ENCODE assay signal across 15 cellular contexts in genomic region chr22:35972559-35972958, GRCh38. TPM values are rescaled to one million over a fixed set of nuclear protein-coding genes. Genes with fewer than 3 reads are reported as not detected.
DNase-seq lines count a peak whose midpoint lies in the region; ATAC-seq, FAIRE-seq and TF ChIP-seq lines count a peak whose summit lies in the region.
"Had no signal": no experiment of that assay in that cellular context is flagged by ENCODE, and none has a peak within 500 bp of the region (broad histone marks: within the 10 kb centered on the region; RNA-seq: fewer than 3 reads in every experiment).

No MANE protein-coding gene starts in this region.

- H3K27me3 ChIP-seq in HUES64 (ENCODE audit: insufficient read depth, low read length) (no peaks in the 10 kb centered on the region), astrocyte (ENCODE audit: insufficient read depth, low read length) (no peaks in the 10 kb centered on the region), tibial artery (no peaks in the 10 kb centered on the region)
- H3K27me3 ChIP-seq: colonic mucosa had no signal

- no peak overlapping the region for H2AFZ ChIP-seq in astrocyte (ENCODE audit: low read depth, low read length)
- H2AFZ ChIP-seq: parathyroid adenoma had no signal

- H3K4me1 ChIP-seq in HUES64 (ENCODE audit: insufficient read depth, low read length): peaks cover 46% of the 10 kb centered on the region
- peaks cover 36% of the 10 kb centered on the region for H3K4me1 ChIP-seq in astrocyte (ENCODE audit: insufficient read depth, low read length)
- H3K4me1 ChIP-seq in tibial artery: peaks cover 0 to 83% (median 45%) of the 10 kb centered on the region in 4 donors
- H3K4me1 ChIP-seq: colonic mucosa had no signal

- H3K9ac ChIP-seq in HUES64 (ENCODE audit: low read depth, low read length) (no peak overlapping the region), astrocyte (ENCODE audit: low read length) (peak overlapping the region; percentile 36)
- H3K9ac ChIP-seq: parathyroid adenoma had no signal

- no CpG with 5 or more reads among the region's 1 CpG for WGBS in HUES64

- H3K4me3 ChIP-seq in HUES64 (ENCODE audit: low read length): no peak overlapping the region
- no peak overlapping the region for H3K4me3 ChIP-seq in astrocyte (ENCODE audit: insufficient read depth, low read depth, low read length)
- H3K4me3 ChIP-seq in tibial artery: no peak overlapping the region
- H3K4me3 ChIP-seq: colonic mucosa had no signal

- TF ChIP-seq CTCF in astrocyte (IDR thresholded peaks at IDR 0.05; ENCODE audit: insufficient read depth, low read depth, low read length): no peak
- no peak for TF ChIP-seq CTCF in mesothelial cell of epicardium (IDR thresholded peaks at IDR 0.05; ENCODE audit: unreplicated experiment)
- no peak for TF ChIP-seq CTCF in tibial artery (IDR thresholded peaks at IDR 0.05)

- H4K20me1 ChIP-seq in astrocyte (ENCODE audit: insufficient read depth, low read length): peaks cover 12% of the 10 kb centered on the region

- H3K36me3 Mint-ChIP-seq in astrocyte (ENCODE audit: low read depth, unreplicated experiment) (no peaks in the 10 kb centered on the region), mesothelial cell of epicardium (peaks cover 2% of the 10 kb centered on the region)
- H3K36me3 Mint-ChIP-seq: activated CD4-positive, alpha-beta memory T cell treated with anti-CD3 and anti-CD28 coated beads for 36 hours had no signal

- H3K79me2 ChIP-seq in astrocyte (ENCODE audit: insufficient read depth, low read length): peaks cover 75% of the 10 kb centered on the region

- no peak overlapping the region for H3K4me3 Mint-ChIP-seq in astrocyte (ENCODE audit: unreplicated experiment)
- no peak overlapping the region for H3K4me3 Mint-ChIP-seq in mesothelial cell of epicardium
- H3K4me3 Mint-ChIP-seq in stimulated activated naive CD8-positive, alpha-beta T cell treated with anti-CD3 and anti-CD28 coated beads, Interleukin-15, amount 100 ng/mL, for 72 hours: no peak overlapping the region
- H3K4me3 Mint-ChIP-seq: activated CD4-positive, alpha-beta memory T cell treated with anti-CD3 and anti-CD28 coated beads for 36 hours; activated naive CD4-positive, alpha-beta T cell treated with anti-CD3 and anti-CD28 coated beads for 36 hours had no signal

- H3K4me1 Mint-ChIP-seq in astrocyte (ENCODE audit: low read depth, unreplicated experiment): peaks cover 30% of the 10 kb centered on the region
- peaks cover 80% of the 10 kb centered on the region for H3K4me1 Mint-ChIP-seq in mesothelial cell of epicardium
- H3K4me1 Mint-ChIP-seq in stimulated activated naive CD8-positive, alpha-beta T cell treated with anti-CD3 and anti-CD28 coated beads, Interleukin-15, amount 100 ng/mL, for 72 hours: no peaks in the 10 kb centered on the region

- no peak for FAIRE-seq in astrocyte (lab: Jason Lieb, UNC)
- FAIRE-seq: HTR-8/SVneo had no signal

- H3K9me3 ChIP-seq in HUES64 (ENCODE audit: insufficient read depth, low read depth, low read length) (no peaks in the 10 kb centered on the region), astrocyte (ENCODE audit: insufficient read depth, low read depth, low read length) (no peaks in the 10 kb centered on the region), tibial artery (no peaks in the 10 kb centered on the region)
- H3K9me3 ChIP-seq: colonic mucosa had no signal

- ATAC-seq in GM18517 (IDR thresholded peaks at IDR 0.05; ENCODE audit: unreplicated experiment): no peak
- ATAC-seq in stimulated activated naive CD8-positive, alpha-beta T cell treated with anti-CD3 and anti-CD28 coated beads, Interleukin-15, amount 100 ng/mL, for 72 hours: no peak

- no peaks in the 10 kb centered on the region for H3K36me3 ChIP-seq in HUES64 (ENCODE audit: insufficient read depth, low read length)
- H3K36me3 ChIP-seq in astrocyte (ENCODE audit: insufficient read depth, low read length): no peaks in the 10 kb centered on the region
- no peaks in the 10 kb centered on the region for H3K36me3 ChIP-seq in tibial artery
- H3K36me3 ChIP-seq: colonic mucosa had no signal

- H3K27me3 Mint-ChIP-seq in astrocyte (ENCODE audit: low read depth, unreplicated experiment) (no peaks in the 10 kb centered on the region), mesothelial cell of epicardium (ENCODE audit: low read depth) (no peaks in the 10 kb centered on the region)
- H3K27me3 Mint-ChIP-seq in stimulated activated naive CD8-positive, alpha-beta T cell treated with anti-CD3 and anti-CD28 coated beads, Interleukin-15, amount 100 ng/mL, for 72 hours: no peaks in the 10 kb centered on the region

- H3K27ac Mint-ChIP-seq in astrocyte (ENCODE audit: unreplicated experiment) (peak overlapping the region; percentile 30), mesothelial cell of epicardium (peak overlapping the region; percentile 93)
- no peak overlapping the region for H3K27ac Mint-ChIP-seq in stimulated activated naive CD8-positive, alpha-beta T cell treated with anti-CD3 and anti-CD28 coated beads, Interleukin-15, amount 100 ng/mL, for 72 hours
- H3K27ac Mint-ChIP-seq: activated CD4-positive, alpha-beta memory T cell treated with anti-CD3 and anti-CD28 coated beads for 36 hours; activated naive CD4-positive, alpha-beta T cell treated with anti-CD3 and anti-CD28 coated beads for 36 hours had no signal

- DNase-seq in astrocyte (ENCODE audit: low read depth): no peak
- DNase-seq in mesothelial cell of epicardium (ENCODE audit: low spot score in 2 of 2, unreplicated experiment in 2 of 2): no peak
- no peak for DNase-seq in tibial artery
- DNase-seq in MV-4-11 (lab: John Stamatoyannopoulos, UW): no peak
- DNase-seq in NCI-H1417 (lab: John Stamatoyannopoulos, UW): no peak
- no peak for DNase-seq in stimulated activated naive CD8-positive, alpha-beta T cell treated with anti-CD3 and anti-CD28 coated beads, Interleukin-15, amount 100 ng/mL, for 72 hours
- DNase-seq: activated CD4-positive, alpha-beta memory T cell treated with anti-CD3 and anti-CD28 coated beads for 36 hours; activated naive CD4-positive, alpha-beta T cell treated with anti-CD3 and anti-CD28 coated beads for 36 hours; colonic mucosa; NCI-H187 treated with DMSO at 0.1 percent for 48 hours; stimulated activated CD4-positive, alpha-beta T cell treated with anti-CD3 and anti-CD28 coated beads, Interleukin-4, amount 100 ng/mL, for 24 hours had no signal

- no peaks in the 10 kb centered on the region for H3K9me3 Mint-ChIP-seq in astrocyte (ENCODE audit: unreplicated experiment)
- no peaks in the 10 kb centered on the region for H3K9me3 Mint-ChIP-seq in mesothelial cell of epicardium
- no peaks in the 10 kb centered on the region for H3K9me3 Mint-ChIP-seq in stimulated activated naive CD8-positive, alpha-beta T cell treated with anti-CD3 and anti-CD28 coated beads, Interleukin-15, amount 100 ng/mL, for 72 hours
- H3K9me3 Mint-ChIP-seq: activated CD4-positive, alpha-beta memory T cell treated with anti-CD3 and anti-CD28 coated beads for 36 hours; activated naive CD4-positive, alpha-beta T cell treated with anti-CD3 and anti-CD28 coated beads for 36 hours had no signal

- H3K4me2 ChIP-seq in astrocyte (ENCODE audit: low read length): peak overlapping the region; percentile 75

- intact Hi-C loops in tibial artery (cut with DNase I; ENCODE audit: low total_unique reads): no loop called here

- peak overlapping the region; percentile 2; the same call in 1 of the 2 replicates for H3K27ac ChIP-seq in HUES64 (ENCODE audit: low read depth, low read length)
- peak overlapping the region; percentile 64 for H3K27ac ChIP-seq in astrocyte (ENCODE audit: low read depth, low read length)
- H3K27ac ChIP-seq in tibial artery: peak overlapping the region; percentile 82 to 83
- H3K27ac ChIP-seq: colonic mucosa had no signal

RNA-seq across cellular contexts. Expression of gene RBFOX2, which starts 56.1 kb away (rescaled TPM):
- polyA plus RNA-seq in HUES64 (2013, experiment 1 of 2): 88.1 TPM
- polyA plus RNA-seq in HUES64 (2013, experiment 2 of 2): 106 TPM
- total RNA-seq in astrocyte: 169 and 177 TPM in 2 replicates
- total RNA-seq in mesothelial cell of epicardium: 209 to 212 TPM (median 210 TPM) in 3 replicates

Comparison
In these comparisons a context has a peak if more than half of its experiments do, and no peak if none do; other contexts are left out.
1. H3K27ac ChIP-seq: peak in every context shown above with its lines; median percentile 82 in tibial artery; 64 in astrocyte; 2 in HUES64.
2. H3K27ac Mint-ChIP-seq: peak in astrocyte (single experiment) and mesothelial cell of epicardium (single experiment); none in stimulated activated naive CD8-positive, alpha-beta T cell treated with anti-CD3 and anti-CD28 coated beads, Interleukin-15, amount 100 ng/mL, for 72 hours (0 of 2).